Comparison of ENCODE assay signal across 17 cellular contexts in genomic region chr1:160357286-160358002, GRCh38. TPM values are rescaled to one million over a fixed set of nuclear protein-coding genes. Genes with fewer than 3 reads are reported as not detected.
DNase-seq lines count a peak whose midpoint lies in the region; TF ChIP-seq lines count a peak whose summit lies in the region.
"Had no signal": no experiment of that assay in that cellular context is flagged by ENCODE, and none has a peak within 500 bp of the region (broad histone marks: within the 10 kb centered on the region; RNA-seq: fewer than 3 reads in every experiment).

No MANE protein-coding gene starts in this region.

- H3K9me3 Mint-ChIP-seq in CD14-positive monocyte = peaks cover 0 to 1% (median 0%) of the 10 kb centered on the region in 7 donors
- H3K9me3 Mint-ChIP-seq: CD4-positive, alpha-beta memory T cell had no signal

- peaks cover 4% of the 10 kb centered on the region for H3K4me1 Mint-ChIP-seq in CD14-positive monocyte

- peaks cover 0 to 3% (median 1%) of the 10 kb centered on the region in 3 donors for H3K27me3 Mint-ChIP-seq in CD14-positive monocyte (ENCODE audit: low read depth in 3 of 3)
- H3K27me3 Mint-ChIP-seq: CD4-positive, alpha-beta memory T cell had no signal

- no peak overlapping the region for H3K4me3 Mint-ChIP-seq in CD14-positive monocyte
- H3K4me3 Mint-ChIP-seq: CD4-positive, alpha-beta memory T cell had no signal

- no peaks in the 10 kb centered on the region for H3K9me3 ChIP-seq in right atrium auricular region
- H3K9me3 ChIP-seq: A549, MG63 had no signal

- intact Hi-C loops in cardiac septum (cut with DNase I) (no loop called here), CD14-positive monocyte (cut with micrococcal nuclease) (no loop called here)

- TF ChIP-seq CTCF in right atrium auricular region (IDR thresholded peaks at IDR 0.05) = no peak
- no peak for TF ChIP-seq CTCF in CD14-positive monocyte (IDR thresholded peaks at IDR 0.05)

- peak; percentile 44 for DNase-seq in right atrium auricular region (ENCODE audit: low spot score)
- DNase-seq in cardiac septum (ENCODE audit: low spot score) = no peak
- peak; percentile 5 for DNase-seq in myocyte (ENCODE audit: low read depth)
- no peak for DNase-seq in NCI-H2196 (lab: John Stamatoyannopoulos, UW; ENCODE audit: unreplicated experiment)
- DNase-seq in CD14-positive monocyte (ENCODE audit: low spot score) = no peak
- no peak for DNase-seq in medulla oblongata (ENCODE audit: extremely low spot score)
- no peak for DNase-seq in activated naive CD4-positive, alpha-beta T cell treated with anti-CD3 and anti-CD28 coated beads, Interleukin-2, amount 50 U/mL, for 16 hours
- DNase-seq: CD4-positive, alpha-beta memory T cell; KG1; MG63; NCI-H1092 treated with DMSO at 0.1 percent for 48 hours; NCI-H1694; NCI-H2107; NCI-H748 treated with DMSO at 0.1 percent for 48 hours had no signal

- peaks cover 86 to 91% of the 10 kb centered on the region in 2 donors for H3K36me3 Mint-ChIP-seq in CD14-positive monocyte

- H3K27ac ChIP-seq in right atrium auricular region (no peak overlapping the region), angular gyrus (ENCODE audit: low read depth, low read length) (peak overlapping the region; percentile 22)
- H3K27ac ChIP-seq: A549, PC-9 had no signal

- peaks cover 66% of the 10 kb centered on the region for H3K36me3 ChIP-seq in right atrium auricular region

- peak overlapping the region in 2 of 7 donors; percentile 67 to 68 for H3K27ac Mint-ChIP-seq in CD14-positive monocyte

- no peaks in the 10 kb centered on the region for H3K27me3 ChIP-seq in right atrium auricular region
- H3K27me3 ChIP-seq: MG63 had no signal

- no peak overlapping the region for H3K4me3 ChIP-seq in right atrium auricular region
- H3K4me3 ChIP-seq: A549, MG63, PC-9 had no signal

- H3K4me1 ChIP-seq in right atrium auricular region = no peaks in the 10 kb centered on the region

RNA-seq across cellular contexts. Expression of gene NHLH1, which starts 9.4 kb away (rescaled TPM):
- total RNA-seq in right atrium auricular region = not detected
- total RNA-seq in cardiac septum = not detected
- 0.21 and 0.51 TPM in 2 replicates for total RNA-seq in myocyte
- polyA plus RNA-seq in myocyte (2012) = 0.33 TPM
- polyA plus RNA-seq in CD14-positive monocyte = not detected
- polyA plus RNA-seq: CD4-positive, alpha-beta memory T cell had no signal

RNA-seq across cellular contexts. Expression of gene NCSTN, which starts 14.3 kb away (rescaled TPM):
- 10 to 100 TPM; 63.4 to 71.3 TPM for total RNA-seq in right atrium auricular region
- 53.7 TPM for total RNA-seq in cardiac septum
- total RNA-seq in myocyte = 80.3 and 90.1 TPM in 2 replicates
- polyA plus RNA-seq in myocyte (2012) = 138 TPM
- polyA plus RNA-seq in CD14-positive monocyte = 100 to 1,000 TPM; 125 to 145 TPM

RNA-seq across cellular contexts. Expression of gene COPA, which starts 14.4 kb away (rescaled TPM):
- total RNA-seq in right atrium auricular region (100 to 1,000 TPM in 1 of 2 donors, 10 to 100 TPM in 1; 96.1 to 134 TPM), cardiac septum (118 TPM), myocyte (119 and 138 TPM in 2 replicates)
- polyA plus RNA-seq in myocyte (2012) = 137 TPM
- 100 to 1,000 TPM; 195 to 199 TPM for polyA plus RNA-seq in CD14-positive monocyte

RNA-seq across cellular contexts. Expression of gene VANGL2, which starts 42.9 kb away (rescaled TPM):
- total RNA-seq in right atrium auricular region (1 to 10 TPM; 3.4 to 8.1 TPM), cardiac septum (1.4 TPM), myocyte (0.05 and 0.21 TPM in 2 replicates)
- 0.79 TPM for polyA plus RNA-seq in myocyte (2012)
- polyA plus RNA-seq in CD14-positive monocyte = not detected
- total RNA-seq: CD4-positive, alpha-beta memory T cell had no signal
- polyA plus RNA-seq: CD4-positive, alpha-beta memory T cell had no signal

Comparison
In these comparisons a context has a peak if more than half of its experiments do, and no peak if none do; other contexts are left out.
1. DNase-seq: peak in right atrium auricular region (single experiment) and myocyte (single experiment); none in cardiac septum (single experiment), NCI-H2196 (single experiment), CD14-positive monocyte (single experiment), medulla oblongata (single experiment) and activated naive CD4-positive, alpha-beta T cell treated with anti-CD3 and anti-CD28 coated beads, Interleukin-2, amount 50 U/mL, for 16 hours (single experiment).